ENCODE assay signal across 30 cellular contexts in genomic region chrX:153740631-153741222, GRCh38. TPM values are rescaled to one million over a fixed set of nuclear protein-coding genes. Genes with fewer than 3 reads are reported as not detected.
DNase-seq lines count a peak whose midpoint lies in the region; ATAC-seq and TF ChIP-seq lines count a peak whose summit lies in the region.
"Had no signal": no experiment of that assay in that cellular context is flagged by ENCODE, and none has a peak within 500 bp of the region (broad histone marks: within the 10 kb centered on the region; RNA-seq: fewer than 3 reads in every experiment).

No MANE protein-coding gene starts in this region.

- no peak overlapping the region for H3K27ac ChIP-seq in CD8-positive, alpha-beta T cell (ENCODE audit: low read depth, low read length)
- H3K27ac ChIP-seq in naive thymus-derived CD4-positive, alpha-beta T cell (ENCODE audit: low read depth, low read length) = peak overlapping the region; percentile 40
- H3K27ac ChIP-seq: epithelial cell of prostate, tibial nerve had no signal

- H3K27me3 Mint-ChIP-seq in activated CD4-positive, alpha-beta T cell treated with anti-CD3 and anti-CD28 coated beads, Interleukin-2, amount 10 ng/mL, durations not matched to agents 7 days and 5 days = peaks cover 2% of the 10 kb centered on the region
- H3K27me3 Mint-ChIP-seq in CD8-positive, alpha-beta T cell (ENCODE audit: low read depth) = peaks cover 3% of the 10 kb centered on the region
- H3K27me3 Mint-ChIP-seq in activated CD8-positive, alpha-beta T cell treated with anti-CD3 and anti-CD28 coated beads for 36 hours = peaks cover 4% of the 10 kb centered on the region
- no peaks in the 10 kb centered on the region for H3K27me3 Mint-ChIP-seq in naive thymus-derived CD4-positive, alpha-beta T cell
- H3K27me3 Mint-ChIP-seq: brain had no signal

- H3K36me3 ChIP-seq in CD8-positive, alpha-beta T cell (ENCODE audit: insufficient read depth, low read length) = no peaks in the 10 kb centered on the region
- H3K36me3 ChIP-seq in naive thymus-derived CD4-positive, alpha-beta T cell (ENCODE audit: control insufficient read depth in 2 of 3, insufficient read depth in 3 of 3, low read length in 3 of 3) = peaks cover 0 to 8% (median 0%) of the 10 kb centered on the region in 3 experiments
- H3K36me3 ChIP-seq: BE2C had no signal

- H3K9me3 ChIP-seq in CD8-positive, alpha-beta T cell (ENCODE audit: low read length) = no peaks in the 10 kb centered on the region
- H3K9me3 ChIP-seq in naive thymus-derived CD4-positive, alpha-beta T cell (ENCODE audit: control insufficient read depth in 2 of 3, low read length in 3 of 3) = no peaks in the 10 kb centered on the region
- H3K9me3 ChIP-seq: BE2C, tibial nerve had no signal

- intact Hi-C loops in CD8-positive, alpha-beta T cell (cut with DNase I, micrococcal nuclease) = no loop called here
- intact Hi-C loops in activated CD8-positive, alpha-beta T cell treated with anti-CD3 and anti-CD28 coated beads for 36 hours (cut with micrococcal nuclease) = no loop called here
- intact Hi-C loops in naive thymus-derived CD4-positive, alpha-beta T cell (cut with micrococcal nuclease) = loop anchor here in 1 of 2 donors (1.0 kb wide), 1 partner anchor 16 kb away; the partner anchor contains the start of genes ABCD1 and BCAP31

- peaks cover 7% of the 10 kb centered on the region for H3K36me3 Mint-ChIP-seq in activated CD4-positive, alpha-beta T cell treated with anti-CD3 and anti-CD28 coated beads, Interleukin-2, amount 10 ng/mL, durations not matched to agents 7 days and 5 days (ENCODE audit: low read depth)
- peaks cover 3% of the 10 kb centered on the region for H3K36me3 Mint-ChIP-seq in CD8-positive, alpha-beta T cell
- no peaks in the 10 kb centered on the region for H3K36me3 Mint-ChIP-seq in activated CD8-positive, alpha-beta T cell treated with anti-CD3 and anti-CD28 coated beads for 36 hours (ENCODE audit: low read depth)
- peaks cover 0 to 6% (median 0%) of the 10 kb centered on the region in 5 donors for H3K36me3 Mint-ChIP-seq in naive thymus-derived CD4-positive, alpha-beta T cell
- H3K36me3 Mint-ChIP-seq: brain, IgD-negative memory B cell, natural killer cell had no signal

- H3K27ac Mint-ChIP-seq in activated CD4-positive, alpha-beta T cell treated with anti-CD3 and anti-CD28 coated beads, Interleukin-2, amount 10 ng/mL, durations not matched to agents 7 days and 5 days = peak overlapping the region; percentile 91
- H3K27ac Mint-ChIP-seq in CD8-positive, alpha-beta T cell = peak overlapping the region; percentile 64
- peak overlapping the region; percentile 86 for H3K27ac Mint-ChIP-seq in activated CD8-positive, alpha-beta T cell treated with anti-CD3 and anti-CD28 coated beads for 36 hours
- H3K27ac Mint-ChIP-seq in naive thymus-derived CD4-positive, alpha-beta T cell = peak overlapping the region; percentile 30 to 91 (median 78)
- H3K27ac Mint-ChIP-seq: mesothelial cell of epicardium, natural killer cell had no signal

- CTCF ChIA-PET in activated CD4-positive, alpha-beta T cell treated with anti-CD3 and anti-CD28 coated beads, Interleukin-2, amount 10 ng/mL, durations not matched to agents 7 days and 5 days (lab: Charles Lee) = no interaction called here
- CTCF ChIA-PET in CD8-positive, alpha-beta T cell (lab: Charles Lee) = interaction anchor here (1.8 kb wide), 1 partner anchor 23 kb away, joined by 8 read pairs; the partner anchor contains the start of gene PLXNB3
- CTCF ChIA-PET in activated CD8-positive, alpha-beta T cell treated with anti-CD3 and anti-CD28 coated beads for 36 hours (lab: Charles Lee) = no interaction called here
- CTCF ChIA-PET in naive thymus-derived CD4-positive, alpha-beta T cell (lab: Charles Lee) = no interaction called here

- no peak for ATAC-seq in CD8-positive, alpha-beta T cell
- ATAC-seq in activated CD8-positive, alpha-beta T cell treated with anti-CD3 and anti-CD28 coated beads for 36 hours = no peak
- ATAC-seq in naive thymus-derived CD4-positive, alpha-beta T cell = no peak
- ATAC-seq: natural killer cell had no signal

- peaks cover 19% of the 10 kb centered on the region for H3K4me1 ChIP-seq in CD8-positive, alpha-beta T cell (ENCODE audit: insufficient read depth, low read length)
- peaks cover 5 to 17% of the 10 kb centered on the region in 2 donors for H3K4me1 ChIP-seq in naive thymus-derived CD4-positive, alpha-beta T cell (ENCODE audit: control insufficient read depth in 2 of 2, insufficient read depth in 2 of 2, low read length in 2 of 2)

- no peak for DNase-seq in activated CD4-positive, alpha-beta T cell treated with anti-CD3 and anti-CD28 coated beads, Interleukin-2, amount 10 ng/mL, durations not matched to agents 7 days and 5 days
- DNase-seq in activated CD4-positive, alpha-beta T cell treated with anti-CD3 and anti-CD28 coated beads, Interleukin-2, amount 50 U/mL, for 48 hours = no peak
- DNase-seq in CD8-positive, alpha-beta T cell = no peak
- DNase-seq in activated CD8-positive, alpha-beta T cell treated with anti-CD3 and anti-CD28 coated beads for 36 hours = no peak
- DNase-seq in naive thymus-derived CD4-positive, alpha-beta T cell = no peak
- no peak for DNase-seq in NCI-H446 (lab: John Stamatoyannopoulos, UW)
- DNase-seq in NCI-H446 treated with DMSO at 0.1 percent for 48 hours (lab: John Stamatoyannopoulos, UW) = no peak
- no peak for DNase-seq in NCI-H1105 (lab: John Stamatoyannopoulos, UW)
- DNase-seq: activated CD4-positive, CD25-positive, alpha-beta regulatory T cell treated with anti-CD3 and anti-CD28 coated beads, Interleukin-2, amount 50 U/mL, for 72 hours; activated CD8-positive, alpha-beta memory T cell treated with anti-CD3 and anti-CD28 coated beads, Interleukin-2, amount 50 U/mL, for 4 hours; BE2C; DMS79; GDM1; islet precursor cell; natural killer cell; NCI-H1048; NCI-H1694 treated with DMSO at 0.1 percent for 48 hours; NCI-H2171 treated with DMSO at 0.1 percent for 48 hours; NCI-H524 treated with DMSO at 0.1 percent for 48 hours; stimulated activated CD4-positive, alpha-beta T cell treated with anti-CD3 and anti-CD28 coated beads, Interleukin-1b, Interleukin-23, amount 100 ng/mL, for 48 hours; stimulated activated CD8-positive, alpha-beta memory T cell treated with anti-CD3 and anti-CD28 coated beads, Interleukin-4, amount 100 ng/mL, for 48 hours; SW 1271 had no signal

- POLR2A ChIA-PET in activated CD4-positive, alpha-beta T cell treated with anti-CD3 and anti-CD28 coated beads, Interleukin-2, amount 10 ng/mL, durations not matched to agents 7 days and 5 days (lab: Charles Lee) = no interaction called here
- POLR2A ChIA-PET in CD8-positive, alpha-beta T cell (lab: Charles Lee) = interaction anchor here (1.0 kb wide), 1 partner anchor 27 kb away, joined by 3 read pairs; no protein-coding TSS in a partner anchor
- POLR2A ChIA-PET in activated CD8-positive, alpha-beta T cell treated with anti-CD3 and anti-CD28 coated beads for 36 hours (lab: Charles Lee) = no interaction called here
- POLR2A ChIA-PET in naive thymus-derived CD4-positive, alpha-beta T cell (lab: Charles Lee) = no interaction called here

- no peak for TF ChIP-seq CTCF in CD8-positive, alpha-beta T cell (IDR thresholded peaks at IDR 0.05)
- TF ChIP-seq CTCF in activated CD8-positive, alpha-beta T cell treated with anti-CD3 and anti-CD28 coated beads for 36 hours (IDR thresholded peaks at IDR 0.05) = no peak

- no peaks in the 10 kb centered on the region for H3K27me3 ChIP-seq in CD8-positive, alpha-beta T cell (ENCODE audit: insufficient read depth, low read length)
- no peaks in the 10 kb centered on the region for H3K27me3 ChIP-seq in naive thymus-derived CD4-positive, alpha-beta T cell (ENCODE audit: control insufficient read depth in 2 of 2, insufficient read depth in 2 of 2, low read length in 2 of 2)
- H3K27me3 ChIP-seq: BE2C, tibial nerve had no signal

- peaks cover 30% of the 10 kb centered on the region for H3K4me1 Mint-ChIP-seq in activated CD4-positive, alpha-beta T cell treated with anti-CD3 and anti-CD28 coated beads, Interleukin-2, amount 10 ng/mL, durations not matched to agents 7 days and 5 days
- peaks cover 20% of the 10 kb centered on the region for H3K4me1 Mint-ChIP-seq in CD8-positive, alpha-beta T cell (ENCODE audit: low read depth)
- H3K4me1 Mint-ChIP-seq in activated CD8-positive, alpha-beta T cell treated with anti-CD3 and anti-CD28 coated beads for 36 hours (ENCODE audit: low read depth) = peaks cover 13% of the 10 kb centered on the region
- peaks cover 0 to 35% (median 18%) of the 10 kb centered on the region in 7 donors for H3K4me1 Mint-ChIP-seq in naive thymus-derived CD4-positive, alpha-beta T cell

- H3K9me3 Mint-ChIP-seq in activated CD4-positive, alpha-beta T cell treated with anti-CD3 and anti-CD28 coated beads, Interleukin-2, amount 10 ng/mL, durations not matched to agents 7 days and 5 days = no peaks in the 10 kb centered on the region
- H3K9me3 Mint-ChIP-seq in CD8-positive, alpha-beta T cell = no peaks in the 10 kb centered on the region
- H3K9me3 Mint-ChIP-seq in activated CD8-positive, alpha-beta T cell treated with anti-CD3 and anti-CD28 coated beads for 36 hours = no peaks in the 10 kb centered on the region
- H3K9me3 Mint-ChIP-seq in naive thymus-derived CD4-positive, alpha-beta T cell = no peaks in the 10 kb centered on the region
- H3K9me3 Mint-ChIP-seq: IgD-negative memory B cell, natural killer cell had no signal

- H3K4me3 ChIP-seq in CD8-positive, alpha-beta T cell (ENCODE audit: low read depth, low read length) = no peak overlapping the region
- H3K4me3 ChIP-seq in naive thymus-derived CD4-positive, alpha-beta T cell (ENCODE audit: low read length) = no peak overlapping the region
- H3K4me3 ChIP-seq: skin epidermis, tibial nerve had no signal

- peak overlapping the region; percentile 48 for H3K4me3 Mint-ChIP-seq in activated CD4-positive, alpha-beta T cell treated with anti-CD3 and anti-CD28 coated beads, Interleukin-2, amount 10 ng/mL, durations not matched to agents 7 days and 5 days
- H3K4me3 Mint-ChIP-seq in CD8-positive, alpha-beta T cell = peak overlapping the region; percentile 15
- H3K4me3 Mint-ChIP-seq in activated CD8-positive, alpha-beta T cell treated with anti-CD3 and anti-CD28 coated beads for 36 hours = no peak overlapping the region
- H3K4me3 Mint-ChIP-seq in naive thymus-derived CD4-positive, alpha-beta T cell = peak overlapping the region in 9 of 10 donors; percentile 65 to 86 (median 76)
- H3K4me3 Mint-ChIP-seq: brain, mesothelial cell of epicardium, natural killer cell had no signal

RNA-seq across cellular contexts. Expression of gene ABCD1, which starts 16.1 kb away (rescaled TPM):
- 10 to 100 TPM; 15.4 to 16.0 TPM for total RNA-seq in activated CD4-positive, alpha-beta T cell treated with anti-CD3 and anti-CD28 coated beads, Interleukin-2, amount 10 ng/mL, durations not matched to agents 7 days and 5 days
- 1 to 10 TPM; 5.2 to 6.4 TPM for total RNA-seq in CD8-positive, alpha-beta T cell
- 1 to 10 TPM; 3.9 to 4.4 TPM for total RNA-seq in activated CD8-positive, alpha-beta T cell treated with anti-CD3 and anti-CD28 coated beads for 36 hours
- 10 to 100 TPM in 3 of 5 experiments, 1 to 10 TPM in 2; 6.6 to 17.6 (median 10.2) TPM for total RNA-seq in naive thymus-derived CD4-positive, alpha-beta T cell
- 1 to 10 TPM; 2.1 to 3.7 TPM for polyA plus RNA-seq in naive thymus-derived CD4-positive, alpha-beta T cell

RNA-seq across cellular contexts. Expression of gene BCAP31, which starts 16.5 kb away (rescaled TPM):
- 100 to 1,000 TPM; 142 to 148 TPM for total RNA-seq in activated CD4-positive, alpha-beta T cell treated with anti-CD3 and anti-CD28 coated beads, Interleukin-2, amount 10 ng/mL, durations not matched to agents 7 days and 5 days
- total RNA-seq in CD8-positive, alpha-beta T cell = 10 to 100 TPM; 35.3 to 39.1 TPM
- 100 to 1,000 TPM in 1 of 2 experiments, 10 to 100 TPM in 1; 97.6 to 102 TPM for total RNA-seq in activated CD8-positive, alpha-beta T cell treated with anti-CD3 and anti-CD28 coated beads for 36 hours
- 100 to 1,000 TPM in 4 of 5 experiments, 10 to 100 TPM in 1; 80.2 to 153 (median 117) TPM for total RNA-seq in naive thymus-derived CD4-positive, alpha-beta T cell
- polyA plus RNA-seq in naive thymus-derived CD4-positive, alpha-beta T cell = 100 to 1,000 TPM; 297 to 329 TPM

RNA-seq across cellular contexts. Expression of gene PLXNB3, which starts 23.3 kb away (rescaled TPM):
- total RNA-seq in activated CD4-positive, alpha-beta T cell treated with anti-CD3 and anti-CD28 coated beads, Interleukin-2, amount 10 ng/mL, durations not matched to agents 7 days and 5 days = under 1 TPM; 0.23 to 0.35 TPM
- under 1 TPM; 0.35 to 0.50 TPM for total RNA-seq in CD8-positive, alpha-beta T cell
- 1 to 10 TPM; 7.7 to 8.2 TPM for total RNA-seq in activated CD8-positive, alpha-beta T cell treated with anti-CD3 and anti-CD28 coated beads for 36 hours
- 1 to 10 TPM in 1 of 5 experiments, under 1 TPM in 2, not detected in 2; 0.45 to 1.6 (median 0.68) TPM for total RNA-seq in naive thymus-derived CD4-positive, alpha-beta T cell
- not detected for polyA plus RNA-seq in naive thymus-derived CD4-positive, alpha-beta T cell
- total RNA-seq: A673 had no signal
- polyA plus RNA-seq: IgD-negative memory B cell had no signal

RNA-seq across cellular contexts. Expression of gene SRPK3, which starts 40.1 kb away (rescaled TPM):
- total RNA-seq in activated CD4-positive, alpha-beta T cell treated with anti-CD3 and anti-CD28 coated beads, Interleukin-2, amount 10 ng/mL, durations not matched to agents 7 days and 5 days = not detected
- not detected for total RNA-seq in CD8-positive, alpha-beta T cell
- under 1 TPM in 1 of 2 experiments, not detected in 1; 0.09 TPM for total RNA-seq in activated CD8-positive, alpha-beta T cell treated with anti-CD3 and anti-CD28 coated beads for 36 hours
- not detected for total RNA-seq in naive thymus-derived CD4-positive, alpha-beta T cell
- polyA plus RNA-seq in naive thymus-derived CD4-positive, alpha-beta T cell = not detected
- total RNA-seq: A673, mesothelial cell of epicardium, natural killer cell had no signal
- polyA plus RNA-seq: IgD-negative memory B cell, liver had no signal

RNA-seq across cellular contexts. Expression of gene SLC6A8, which starts 53.0 kb away (rescaled TPM):
- total RNA-seq in activated CD4-positive, alpha-beta T cell treated with anti-CD3 and anti-CD28 coated beads, Interleukin-2, amount 10 ng/mL, durations not matched to agents 7 days and 5 days = under 1 TPM; 0.65 to 0.69 TPM
- 1 to 10 TPM; 2.7 to 2.9 TPM for total RNA-seq in CD8-positive, alpha-beta T cell
- 1 to 10 TPM; 2.5 to 2.7 TPM for total RNA-seq in activated CD8-positive, alpha-beta T cell treated with anti-CD3 and anti-CD28 coated beads for 36 hours
- total RNA-seq in naive thymus-derived CD4-positive, alpha-beta T cell = 1 to 10 TPM in 2 of 5 experiments, under 1 TPM in 3; 0.14 to 2.6 (median 0.84) TPM
- polyA plus RNA-seq in naive thymus-derived CD4-positive, alpha-beta T cell = under 1 TPM in 1 of 2 donors, not detected in 1; 0.10 TPM
